In the genomic region with DNA sequence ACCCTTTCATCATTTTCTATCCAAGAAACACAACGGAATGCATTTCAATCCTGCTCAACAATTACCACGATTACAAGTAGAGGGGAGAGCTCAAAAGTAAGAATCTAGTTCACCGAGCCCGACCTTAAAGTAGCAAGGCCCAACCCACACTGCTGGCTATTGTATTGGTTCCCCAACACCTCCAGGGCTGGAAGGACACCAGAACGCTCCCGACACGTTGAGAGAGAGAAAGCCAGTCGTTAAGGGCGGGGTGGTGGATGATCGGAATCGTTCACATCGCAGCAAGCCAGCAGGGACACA, we compare ENCODE assay signal across 8 cellular contexts. TPM values are rescaled to one million over a fixed set of nuclear protein-coding genes. Genes with fewer than 3 reads are reported as not detected.
DNase-seq lines count a peak whose midpoint lies in the region; ATAC-seq and TF ChIP-seq lines count a peak whose summit lies in the region.

No MANE protein-coding gene starts in this region.

- H3K36me3 ChIP-seq in iPS-18a (ENCODE audit: control insufficient read depth, low read depth, low read length) = peaks cover 3% of the 10 kb centered on the region

- peak overlapping the region; percentile 77 for H3K9ac ChIP-seq in iPS-18a (ENCODE audit: low read length)

- H3K27ac ChIP-seq in iPS-18a (ENCODE audit: low read length) = no peak overlapping the region

- no peaks in the 10 kb centered on the region for H3K27me3 Mint-ChIP-seq in activated T-cell treated with anti-CD3 and anti-CD28 coated beads, Interleukin-2, amount 50 U/mL, for 72 hours (ENCODE audit: low read depth)
- H3K27me3 Mint-ChIP-seq in stimulated activated naive CD8-positive, alpha-beta T cell treated with anti-CD3 and anti-CD28 coated beads, Interleukin-15, Interleukin-2, amounts not matched to agents 100 ng/mL and 50 ng/mL, for 24 hours = no peaks in the 10 kb centered on the region

- peak overlapping the region; percentile 95 to 97 for H3K4me3 Mint-ChIP-seq in activated T-cell treated with anti-CD3 and anti-CD28 coated beads, Interleukin-2, amount 50 U/mL, for 72 hours
- peak overlapping the region; percentile 92 for H3K4me3 Mint-ChIP-seq in stimulated activated naive CD8-positive, alpha-beta T cell treated with anti-CD3 and anti-CD28 coated beads, Interleukin-15, Interleukin-2, amounts not matched to agents 100 ng/mL and 50 ng/mL, for 24 hours

- H3K27me3 ChIP-seq in iPS-18a (ENCODE audit: control insufficient read depth, insufficient read depth, low read length) = peaks cover 40% of the 10 kb centered on the region

- peaks cover 11% of the 10 kb centered on the region for H3K4me1 ChIP-seq in iPS-18a (ENCODE audit: control insufficient read depth, low read depth, low read length)

- no peak for ATAC-seq in activated T-cell treated with anti-CD3 and anti-CD28 coated beads, Interleukin-2, amount 50 U/mL, for 72 hours (replicated peaks in 1 of 2)
- ATAC-seq in HG03457 (IDR thresholded peaks at IDR 0.05; ENCODE audit: unreplicated experiment) = no peak

- H3K9me3 Mint-ChIP-seq in activated T-cell treated with anti-CD3 and anti-CD28 coated beads, Interleukin-2, amount 50 U/mL, for 72 hours = no peaks in the 10 kb centered on the region
- no peaks in the 10 kb centered on the region for H3K9me3 Mint-ChIP-seq in stimulated activated naive CD8-positive, alpha-beta T cell treated with anti-CD3 and anti-CD28 coated beads, Interleukin-15, Interleukin-2, amounts not matched to agents 100 ng/mL and 50 ng/mL, for 24 hours

- peak overlapping the region; percentile 93 for H3K4me3 ChIP-seq in WI38 (ENCODE audit: low read depth, low read length)
- H3K4me3 ChIP-seq in iPS-18a (ENCODE audit: low read length) = peak overlapping the region; percentile 89

- TF ChIP-seq CTCF in WI38 (IDR thresholded peaks at IDR 0.05; ENCODE audit: low read depth, low read length) = no peak

- H3K27ac Mint-ChIP-seq in activated T-cell treated with anti-CD3 and anti-CD28 coated beads, Interleukin-2, amount 50 U/mL, for 72 hours = peak overlapping the region; percentile 90
- H3K27ac Mint-ChIP-seq in stimulated activated naive CD8-positive, alpha-beta T cell treated with anti-CD3 and anti-CD28 coated beads, Interleukin-15, Interleukin-2, amounts not matched to agents 100 ng/mL and 50 ng/mL, for 24 hours = peak overlapping the region; percentile 88

- no peak for DNase-seq in activated T-cell treated with anti-CD3 and anti-CD28 coated beads, Interleukin-2, amount 50 U/mL, for 72 hours
- DNase-seq in activated T-cell treated with anti-CD3 and anti-CD28 coated beads, Interleukin-2, amount 50 U/mL, for 1 hour = no peak
- DNase-seq in globus pallidus (ENCODE audit: low spot score) (no peak), pons (ENCODE audit: low spot score) (no peak)

- H3K4me1 Mint-ChIP-seq in activated T-cell treated with anti-CD3 and anti-CD28 coated beads, Interleukin-2, amount 50 U/mL, for 72 hours (ENCODE audit: low read depth) = peaks cover 58% of the 10 kb centered on the region
- peaks cover 45% of the 10 kb centered on the region for H3K4me1 Mint-ChIP-seq in stimulated activated naive CD8-positive, alpha-beta T cell treated with anti-CD3 and anti-CD28 coated beads, Interleukin-15, Interleukin-2, amounts not matched to agents 100 ng/mL and 50 ng/mL, for 24 hours (ENCODE audit: low read depth)

- H3K36me3 Mint-ChIP-seq in activated T-cell treated with anti-CD3 and anti-CD28 coated beads, Interleukin-2, amount 50 U/mL, for 72 hours (ENCODE audit: insufficient read depth in 2 of 2) = peaks cover 3 to 5% of the 10 kb centered on the region in 2 donors
- peaks cover 28% of the 10 kb centered on the region for H3K36me3 Mint-ChIP-seq in stimulated activated naive CD8-positive, alpha-beta T cell treated with anti-CD3 and anti-CD28 coated beads, Interleukin-15, Interleukin-2, amounts not matched to agents 100 ng/mL and 50 ng/mL, for 24 hours (ENCODE audit: low read depth)

- no peaks in the 10 kb centered on the region for H3K9me3 ChIP-seq in iPS-18a (ENCODE audit: control insufficient read depth, low read depth, low read length)

RNA-seq across cellular contexts. Expression of gene CKAP5, which starts 0.7 kb away (rescaled TPM):
- total RNA-seq in activated T-cell treated with anti-CD3 and anti-CD28 coated beads, Interleukin-2, amount 50 U/mL, for 72 hours = 100 to 1,000 TPM; 148 to 165 TPM
